In the genomic region with DNA sequence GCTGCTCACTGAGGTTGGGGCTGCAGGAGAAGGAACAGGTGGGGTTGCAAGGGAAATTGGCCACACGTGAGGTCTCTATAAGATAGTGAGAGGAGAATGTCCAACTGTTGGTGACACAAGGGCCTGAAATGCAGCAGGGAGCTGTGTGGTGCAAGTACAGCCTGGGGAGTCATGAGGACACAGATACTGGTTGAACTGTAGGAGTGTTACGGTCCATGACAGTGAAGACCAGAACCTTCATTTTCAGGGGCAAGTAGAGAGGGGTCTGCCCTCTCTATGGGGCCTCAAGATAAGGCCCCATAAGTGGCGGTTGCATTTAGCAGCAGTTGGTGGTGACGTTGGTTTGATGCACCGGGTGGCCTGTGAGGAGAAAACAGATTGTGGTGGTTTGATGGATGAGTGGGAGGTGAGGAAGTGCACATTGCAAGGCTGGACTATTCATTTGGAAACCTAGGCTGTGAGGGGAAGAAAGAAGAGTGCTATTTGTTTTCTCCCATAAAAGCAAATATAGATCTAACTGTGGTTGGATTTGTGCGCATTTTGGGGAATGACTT, we compare ENCODE assay signal across 1 cellular context.
TF ChIP-seq lines count a peak whose summit lies in the region.

No MANE protein-coding gene starts in this region.

TF ChIP-seq in GM12878, 131 proteins besides CTCF, POLR2A, EP300 and RAD21 (continued from another document and continues in another):
- TF ChIP-seq, protein P1, sequence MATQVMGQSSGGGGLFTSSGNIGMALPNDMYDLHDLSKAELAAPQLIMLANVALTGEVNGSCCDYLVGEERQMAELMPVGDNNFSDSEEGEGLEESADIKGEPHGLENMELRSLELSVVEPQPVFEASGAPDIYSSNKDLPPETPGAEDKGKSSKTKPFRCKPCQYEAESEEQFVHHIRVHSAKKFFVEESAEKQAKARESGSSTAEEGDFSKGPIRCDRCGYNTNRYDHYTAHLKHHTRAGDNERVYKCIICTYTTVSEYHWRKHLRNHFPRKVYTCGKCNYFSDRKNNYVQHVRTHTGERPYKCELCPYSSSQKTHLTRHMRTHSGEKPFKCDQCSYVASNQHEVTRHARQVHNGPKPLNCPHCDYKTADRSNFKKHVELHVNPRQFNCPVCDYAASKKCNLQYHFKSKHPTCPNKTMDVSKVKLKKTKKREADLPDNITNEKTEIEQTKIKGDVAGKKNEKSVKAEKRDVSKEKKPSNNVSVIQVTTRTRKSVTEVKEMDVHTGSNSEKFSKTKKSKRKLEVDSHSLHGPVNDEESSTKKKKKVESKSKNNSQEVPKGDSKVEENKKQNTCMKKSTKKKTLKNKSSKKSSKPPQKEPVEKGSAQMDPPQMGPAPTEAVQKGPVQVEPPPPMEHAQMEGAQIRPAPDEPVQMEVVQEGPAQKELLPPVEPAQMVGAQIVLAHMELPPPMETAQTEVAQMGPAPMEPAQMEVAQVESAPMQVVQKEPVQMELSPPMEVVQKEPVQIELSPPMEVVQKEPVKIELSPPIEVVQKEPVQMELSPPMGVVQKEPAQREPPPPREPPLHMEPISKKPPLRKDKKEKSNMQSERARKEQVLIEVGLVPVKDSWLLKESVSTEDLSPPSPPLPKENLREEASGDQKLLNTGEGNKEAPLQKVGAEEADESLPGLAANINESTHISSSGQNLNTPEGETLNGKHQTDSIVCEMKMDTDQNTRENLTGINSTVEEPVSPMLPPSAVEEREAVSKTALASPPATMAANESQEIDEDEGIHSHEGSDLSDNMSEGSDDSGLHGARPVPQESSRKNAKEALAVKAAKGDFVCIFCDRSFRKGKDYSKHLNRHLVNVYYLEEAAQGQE (IDR thresholded peaks at IDR 0.05; ENCODE audit: low read depth, low read length) = no peak
- no peak for TF ChIP-seq WRNIP1 (IDR thresholded peaks at IDR 0.05; ENCODE audit: borderline replicate concordance, low read depth, low read length)
- TF ChIP-seq NBN (IDR thresholded peaks at IDR 0.05) = 0 out of 2 replicates have a peak, but pooled peaks have one; percentile 37
- no peak for TF ChIP-seq SMC3 (IDR thresholded peaks at IDR 0.05; ENCODE audit: borderline replicate concordance, low read length)
- TF ChIP-seq CEBPB (IDR thresholded peaks at IDR 0.05; ENCODE audit: borderline replicate concordance in 1 of 2, low read depth in 2 of 2, low read length in 2 of 2) = no peak
- TF ChIP-seq TBL1XR1 (IDR thresholded peaks at IDR 0.05; ENCODE audit: low read depth, low read length) = no peak
- TF ChIP-seq NR2F1 (conservative IDR thresholded peaks at IDR 0.05) = peak; percentile 66
- TF ChIP-seq RFX5 (IDR thresholded peaks at IDR 0.05; ENCODE audit: low read depth, low read length) = no peak
- no peak for TF ChIP-seq PAX8 (IDR thresholded peaks at IDR 0.05)
- peak; percentile 77 for TF ChIP-seq EED (IDR thresholded peaks at IDR 0.05; ENCODE audit: low read depth)
- no peak for TF ChIP-seq ESRRA (IDR thresholded peaks at IDR 0.05; ENCODE audit: low read length)
- TF ChIP-seq CREM (IDR thresholded peaks at IDR 0.05; ENCODE audit: low read depth) = peak; percentile 71
- 0 out of 2 replicates have a peak, but pooled peaks have one; percentile 36 for TF ChIP-seq CREB1 (IDR thresholded peaks at IDR 0.05; ENCODE audit: low read depth)
- no peak for TF ChIP-seq PML (IDR thresholded peaks at IDR 0.05; ENCODE audit: low read length)
- peak; percentile 60; the same call in 1 of the 2 replicates for TF ChIP-seq PAX5 (IDR thresholded peaks at IDR 0.05; ENCODE audit: borderline replicate concordance, low read depth, low read length)
- TF ChIP-seq, protein P2, sequence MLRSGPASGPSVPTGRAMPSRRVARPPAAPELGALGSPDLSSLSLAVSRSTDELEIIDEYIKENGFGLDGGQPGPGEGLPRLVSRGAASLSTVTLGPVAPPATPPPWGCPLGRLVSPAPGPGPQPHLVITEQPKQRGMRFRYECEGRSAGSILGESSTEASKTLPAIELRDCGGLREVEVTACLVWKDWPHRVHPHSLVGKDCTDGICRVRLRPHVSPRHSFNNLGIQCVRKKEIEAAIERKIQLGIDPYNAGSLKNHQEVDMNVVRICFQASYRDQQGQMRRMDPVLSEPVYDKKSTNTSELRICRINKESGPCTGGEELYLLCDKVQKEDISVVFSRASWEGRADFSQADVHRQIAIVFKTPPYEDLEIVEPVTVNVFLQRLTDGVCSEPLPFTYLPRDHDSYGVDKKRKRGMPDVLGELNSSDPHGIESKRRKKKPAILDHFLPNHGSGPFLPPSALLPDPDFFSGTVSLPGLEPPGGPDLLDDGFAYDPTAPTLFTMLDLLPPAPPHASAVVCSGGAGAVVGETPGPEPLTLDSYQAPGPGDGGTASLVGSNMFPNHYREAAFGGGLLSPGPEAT (IDR thresholded peaks at IDR 0.05; ENCODE audit: low read depth) = peak; percentile 31; the same call in 1 of the 2 replicates
- no peak for TF ChIP-seq SREBF1 (IDR thresholded peaks at IDR 0.05; ENCODE audit: low read length)
- no peak for TF ChIP-seq ETV6 (conservative IDR thresholded peaks at IDR 0.05 in 1 of 2, IDR thresholded peaks at IDR 0.05 in 1 of 2; ENCODE audit: borderline replicate concordance in 1 of 2, low read depth in 1 of 2)
- TF ChIP-seq, protein P3, sequence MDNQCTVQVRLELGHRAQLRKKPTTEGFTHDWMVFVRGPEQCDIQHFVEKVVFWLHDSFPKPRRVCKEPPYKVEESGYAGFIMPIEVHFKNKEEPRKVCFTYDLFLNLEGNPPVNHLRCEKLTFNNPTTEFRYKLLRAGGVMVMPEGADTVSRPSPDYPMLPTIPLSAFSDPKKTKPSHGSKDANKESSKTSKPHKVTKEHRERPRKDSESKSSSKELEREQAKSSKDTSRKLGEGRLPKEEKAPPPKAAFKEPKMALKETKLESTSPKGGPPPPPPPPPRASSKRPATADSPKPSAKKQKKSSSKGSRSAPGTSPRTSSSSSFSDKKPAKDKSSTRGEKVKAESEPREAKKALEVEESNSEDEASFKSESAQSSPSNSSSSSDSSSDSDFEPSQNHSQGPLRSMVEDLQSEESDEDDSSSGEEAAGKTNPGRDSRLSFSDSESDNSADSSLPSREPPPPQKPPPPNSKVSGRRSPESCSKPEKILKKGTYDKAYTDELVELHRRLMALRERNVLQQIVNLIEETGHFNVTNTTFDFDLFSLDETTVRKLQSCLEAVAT (IDR thresholded peaks at IDR 0.05) = no peak
- TF ChIP-seq STAT1 (conservative IDR thresholded peaks at IDR 0.05) = no peak
- no peak for TF ChIP-seq POLR2AphosphoS2 (IDR thresholded peaks at IDR 0.05; ENCODE audit: low read depth, low read length)
- TF ChIP-seq TCF3 (IDR thresholded peaks at IDR 0.05; ENCODE audit: borderline replicate concordance, insufficient read depth, low read depth, low read length) = no peak
- peak; percentile 44; the same call in 1 of the 2 replicates for TF ChIP-seq MEF2A (IDR thresholded peaks at IDR 0.05; ENCODE audit: insufficient read depth, low read depth, low read length)
- peak; percentile 81 for TF ChIP-seq RUNX3 (IDR thresholded peaks at IDR 0.05; ENCODE audit: low read length)
- no peak for TF ChIP-seq NFXL1 (IDR thresholded peaks at IDR 0.05; ENCODE audit: borderline replicate concordance)
- TF ChIP-seq BRCA1 (IDR thresholded peaks at IDR 0.05; ENCODE audit: low read depth, low read length) = no peak
- no peak for TF ChIP-seq TAF1 (IDR thresholded peaks at IDR 0.05; ENCODE audit: borderline replicate concordance, low read depth, low read length)
- TF ChIP-seq EGR1 (IDR thresholded peaks at IDR 0.05; ENCODE audit: borderline replicate concordance in 1 of 2, low read depth in 2 of 2, low read length in 2 of 2) = peak in 1 of 2 experiments; percentile 24; a peak in 1 of 3 replicates
- TF ChIP-seq, protein P4, sequence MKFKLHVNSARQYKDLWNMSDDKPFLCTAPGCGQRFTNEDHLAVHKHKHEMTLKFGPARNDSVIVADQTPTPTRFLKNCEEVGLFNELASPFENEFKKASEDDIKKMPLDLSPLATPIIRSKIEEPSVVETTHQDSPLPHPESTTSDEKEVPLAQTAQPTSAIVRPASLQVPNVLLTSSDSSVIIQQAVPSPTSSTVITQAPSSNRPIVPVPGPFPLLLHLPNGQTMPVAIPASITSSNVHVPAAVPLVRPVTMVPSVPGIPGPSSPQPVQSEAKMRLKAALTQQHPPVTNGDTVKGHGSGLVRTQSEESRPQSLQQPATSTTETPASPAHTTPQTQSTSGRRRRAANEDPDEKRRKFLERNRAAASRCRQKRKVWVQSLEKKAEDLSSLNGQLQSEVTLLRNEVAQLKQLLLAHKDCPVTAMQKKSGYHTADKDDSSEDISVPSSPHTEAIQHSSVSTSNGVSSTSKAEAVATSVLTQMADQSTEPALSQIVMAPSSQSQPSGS (IDR thresholded peaks at IDR 0.05; ENCODE audit: low read length) = peak; percentile 39; the same call in 1 of the 2 replicates
- TF ChIP-seq, protein P5, sequence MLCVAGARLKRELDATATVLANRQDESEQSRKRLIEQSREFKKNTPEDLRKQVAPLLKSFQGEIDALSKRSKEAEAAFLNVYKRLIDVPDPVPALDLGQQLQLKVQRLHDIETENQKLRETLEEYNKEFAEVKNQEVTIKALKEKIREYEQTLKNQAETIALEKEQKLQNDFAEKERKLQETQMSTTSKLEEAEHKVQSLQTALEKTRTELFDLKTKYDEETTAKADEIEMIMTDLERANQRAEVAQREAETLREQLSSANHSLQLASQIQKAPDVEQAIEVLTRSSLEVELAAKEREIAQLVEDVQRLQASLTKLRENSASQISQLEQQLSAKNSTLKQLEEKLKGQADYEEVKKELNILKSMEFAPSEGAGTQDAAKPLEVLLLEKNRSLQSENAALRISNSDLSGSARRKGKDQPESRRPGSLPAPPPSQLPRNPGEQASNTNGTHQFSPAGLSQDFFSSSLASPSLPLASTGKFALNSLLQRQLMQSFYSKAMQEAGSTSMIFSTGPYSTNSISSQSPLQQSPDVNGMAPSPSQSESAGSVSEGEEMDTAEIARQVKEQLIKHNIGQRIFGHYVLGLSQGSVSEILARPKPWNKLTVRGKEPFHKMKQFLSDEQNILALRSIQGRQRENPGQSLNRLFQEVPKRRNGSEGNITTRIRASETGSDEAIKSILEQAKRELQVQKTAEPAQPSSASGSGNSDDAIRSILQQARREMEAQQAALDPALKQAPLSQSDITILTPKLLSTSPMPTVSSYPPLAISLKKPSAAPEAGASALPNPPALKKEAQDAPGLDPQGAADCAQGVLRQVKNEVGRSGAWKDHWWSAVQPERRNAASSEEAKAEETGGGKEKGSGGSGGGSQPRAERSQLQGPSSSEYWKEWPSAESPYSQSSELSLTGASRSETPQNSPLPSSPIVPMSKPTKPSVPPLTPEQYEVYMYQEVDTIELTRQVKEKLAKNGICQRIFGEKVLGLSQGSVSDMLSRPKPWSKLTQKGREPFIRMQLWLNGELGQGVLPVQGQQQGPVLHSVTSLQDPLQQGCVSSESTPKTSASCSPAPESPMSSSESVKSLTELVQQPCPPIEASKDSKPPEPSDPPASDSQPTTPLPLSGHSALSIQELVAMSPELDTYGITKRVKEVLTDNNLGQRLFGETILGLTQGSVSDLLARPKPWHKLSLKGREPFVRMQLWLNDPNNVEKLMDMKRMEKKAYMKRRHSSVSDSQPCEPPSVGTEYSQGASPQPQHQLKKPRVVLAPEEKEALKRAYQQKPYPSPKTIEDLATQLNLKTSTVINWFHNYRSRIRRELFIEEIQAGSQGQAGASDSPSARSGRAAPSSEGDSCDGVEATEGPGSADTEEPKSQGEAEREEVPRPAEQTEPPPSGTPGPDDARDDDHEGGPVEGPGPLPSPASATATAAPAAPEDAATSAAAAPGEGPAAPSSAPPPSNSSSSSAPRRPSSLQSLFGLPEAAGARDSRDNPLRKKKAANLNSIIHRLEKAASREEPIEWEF (IDR thresholded peaks at IDR 0.05; ENCODE audit: insufficient replicate concordance, low read depth, low read length) = no peak
- no peak for TF ChIP-seq CHD4 (IDR thresholded peaks at IDR 0.05)
- peak; percentile 53; the same call in 1 of the 2 replicates for TF ChIP-seq NFIC (IDR thresholded peaks at IDR 0.05; ENCODE audit: low read depth, low read length)
- peak; percentile 9 for TF ChIP-seq SP1 (IDR thresholded peaks at IDR 0.05; ENCODE audit: low read depth, low read length)
- TF ChIP-seq, protein P6, sequence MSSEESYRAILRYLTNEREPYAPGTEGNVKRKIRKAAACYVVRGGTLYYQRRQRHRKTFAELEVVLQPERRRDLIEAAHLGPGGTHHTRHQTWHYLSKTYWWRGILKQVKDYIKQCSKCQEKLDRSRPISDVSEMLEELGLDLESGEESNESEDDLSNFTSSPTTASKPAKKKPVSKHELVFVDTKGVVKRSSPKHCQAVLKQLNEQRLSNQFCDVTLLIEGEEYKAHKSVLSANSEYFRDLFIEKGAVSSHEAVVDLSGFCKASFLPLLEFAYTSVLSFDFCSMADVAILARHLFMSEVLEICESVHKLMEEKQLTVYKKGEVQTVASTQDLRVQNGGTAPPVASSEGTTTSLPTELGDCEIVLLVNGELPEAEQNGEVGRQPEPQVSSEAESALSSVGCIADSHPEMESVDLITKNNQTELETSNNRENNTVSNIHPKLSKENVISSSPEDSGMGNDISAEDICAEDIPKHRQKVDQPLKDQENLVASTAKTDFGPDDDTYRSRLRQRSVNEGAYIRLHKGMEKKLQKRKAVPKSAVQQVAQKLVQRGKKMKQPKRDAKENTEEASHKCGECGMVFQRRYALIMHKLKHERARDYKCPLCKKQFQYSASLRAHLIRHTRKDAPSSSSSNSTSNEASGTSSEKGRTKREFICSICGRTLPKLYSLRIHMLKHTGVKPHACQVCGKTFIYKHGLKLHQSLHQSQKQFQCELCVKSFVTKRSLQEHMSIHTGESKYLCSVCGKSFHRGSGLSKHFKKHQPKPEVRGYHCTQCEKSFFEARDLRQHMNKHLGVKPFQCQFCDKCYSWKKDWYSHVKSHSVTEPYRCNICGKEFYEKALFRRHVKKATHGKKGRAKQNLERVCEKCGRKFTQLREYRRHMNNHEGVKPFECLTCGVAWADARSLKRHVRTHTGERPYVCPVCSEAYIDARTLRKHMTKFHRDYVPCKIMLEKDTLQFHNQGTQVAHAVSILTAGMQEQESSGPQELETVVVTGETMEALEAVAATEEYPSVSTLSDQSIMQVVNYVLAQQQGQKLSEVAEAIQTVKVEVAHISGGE (CRISPR knock-in tag; IDR thresholded peaks at IDR 0.05) = no peak
- TF ChIP-seq ASH2L (IDR thresholded peaks at IDR 0.05; ENCODE audit: borderline replicate concordance, low read depth) = no peak
- no peak for TF ChIP-seq MXI1 (IDR thresholded peaks at IDR 0.05; ENCODE audit: low read depth, low read length)
- TF ChIP-seq, protein P7, sequence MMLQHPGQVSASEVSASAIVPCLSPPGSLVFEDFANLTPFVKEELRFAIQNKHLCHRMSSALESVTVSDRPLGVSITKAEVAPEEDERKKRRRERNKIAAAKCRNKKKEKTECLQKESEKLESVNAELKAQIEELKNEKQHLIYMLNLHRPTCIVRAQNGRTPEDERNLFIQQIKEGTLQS (IDR thresholded peaks at IDR 0.05; ENCODE audit: borderline replicate concordance, extremely low read depth, low read depth, low read length) = no peak
- TF ChIP-seq, protein P8, sequence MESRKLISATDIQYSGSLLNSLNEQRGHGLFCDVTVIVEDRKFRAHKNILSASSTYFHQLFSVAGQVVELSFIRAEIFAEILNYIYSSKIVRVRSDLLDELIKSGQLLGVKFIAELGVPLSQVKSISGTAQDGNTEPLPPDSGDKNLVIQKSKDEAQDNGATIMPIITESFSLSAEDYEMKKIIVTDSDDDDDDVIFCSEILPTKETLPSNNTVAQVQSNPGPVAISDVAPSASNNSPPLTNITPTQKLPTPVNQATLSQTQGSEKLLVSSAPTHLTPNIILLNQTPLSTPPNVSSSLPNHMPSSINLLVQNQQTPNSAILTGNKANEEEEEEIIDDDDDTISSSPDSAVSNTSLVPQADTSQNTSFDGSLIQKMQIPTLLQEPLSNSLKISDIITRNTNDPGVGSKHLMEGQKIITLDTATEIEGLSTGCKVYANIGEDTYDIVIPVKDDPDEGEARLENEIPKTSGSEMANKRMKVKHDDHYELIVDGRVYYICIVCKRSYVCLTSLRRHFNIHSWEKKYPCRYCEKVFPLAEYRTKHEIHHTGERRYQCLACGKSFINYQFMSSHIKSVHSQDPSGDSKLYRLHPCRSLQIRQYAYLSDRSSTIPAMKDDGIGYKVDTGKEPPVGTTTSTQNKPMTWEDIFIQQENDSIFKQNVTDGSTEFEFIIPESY (IDR thresholded peaks at IDR 0.05) = no peak
- no peak for TF ChIP-seq SUPT20H (IDR thresholded peaks at IDR 0.05; ENCODE audit: borderline replicate concordance, control insufficient read depth, low read depth, low read length)
